ENCODE assay signal across 26 cellular contexts in the genomic region with DNA sequence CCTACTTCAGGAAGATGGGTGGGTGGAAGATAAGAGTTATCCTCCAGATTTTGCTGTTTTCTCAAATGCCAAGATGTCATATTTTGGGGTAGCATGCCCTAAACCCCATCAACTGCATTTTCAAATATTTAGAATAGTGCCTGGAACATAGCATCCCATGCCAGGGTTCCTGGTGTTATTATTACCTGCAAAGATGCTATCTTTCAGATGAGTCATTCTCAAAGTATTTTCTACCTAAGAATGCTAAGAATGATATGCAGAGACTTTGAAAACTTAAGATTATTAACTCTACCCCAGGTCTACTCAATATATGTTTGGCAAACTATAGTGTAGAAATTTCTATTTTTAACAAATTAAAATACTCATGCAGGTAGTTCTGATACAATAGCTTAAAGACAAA.
"Had no signal": no experiment of that assay in that cellular context is flagged by ENCODE, and none has a peak within 500 bp of the region (broad histone marks: within the 10 kb centered on the region; RNA-seq: fewer than 3 reads in every experiment).

No MANE protein-coding gene starts in this region.

- H3K27ac ChIP-seq: adrenal gland, body of pancreas, coronary artery, dorsolateral prefrontal cortex, esophagus muscularis mucosa, gastroesophageal sphincter had no signal

- H3K9me3 ChIP-seq: adrenal gland, body of pancreas, esophagus muscularis mucosa, gastroesophageal sphincter had no signal

- H3K4me1 ChIP-seq: adrenal gland, body of pancreas, esophagus muscularis mucosa, gastroesophageal sphincter had no signal

- H3K27me3 ChIP-seq: adrenal gland, body of pancreas, dorsolateral prefrontal cortex, esophagus muscularis mucosa, gastroesophageal sphincter had no signal

- DNase-seq: activated CD4-positive, alpha-beta memory T cell treated with anti-CD3 and anti-CD28 coated beads for 36 hours; activated CD4-positive, alpha-beta T cell treated with anti-CD3 and anti-CD28 coated beads for 36 hours; activated CD4-positive, alpha-beta T cell treated with anti-CD3 and anti-CD28 coated beads, Interleukin-2, amount 10 ng/mL, durations not matched to agents 24 days and 14 days; activated CD4-positive, CD25-positive, alpha-beta regulatory T cell; activated CD4-positive, CD25-positive, alpha-beta regulatory T cell treated with anti-CD3 and anti-CD28 coated beads, Interleukin-2, amount 50 U/mL, for 72 hours; activated CD8-positive, alpha-beta memory T cell treated with anti-CD3 and anti-CD28 coated beads, Interleukin-2, amount 10 ng/mL, durations not matched to agents 7 days and 5 days; activated CD8-positive, alpha-beta memory T cell treated with anti-CD3 and anti-CD28 coated beads, Interleukin-2, amount 50 U/mL, for 4 hours; activated CD8-positive, alpha-beta T cell treated with anti-CD3 and anti-CD28 coated beads, Interleukin-2, amount 10 ng/mL, durations not matched to agents 7 days and 5 days; activated effector memory CD4-positive, alpha-beta T cell treated with anti-CD3 and anti-CD28 coated beads, Interleukin-2, amount 50 U/mL, for 16 hours; activated naive CD4-positive, alpha-beta T cell treated with anti-CD3 and anti-CD28 coated beads for 36 hours; activated naive CD8-positive, alpha-beta T cell treated with anti-CD3 and anti-CD28 coated beads for 36 hours; activated naive CD8-positive, alpha-beta T cell treated with anti-CD3 and anti-CD28 coated beads, Interleukin-2, amount 50 U/mL, for 24 hours; activated T-cell treated with anti-CD3 and anti-CD28 coated beads, Interleukin-2, amount 50 U/mL, for 1 hour; activated T-cell treated with anti-CD3 and anti-CD28 coated beads, Interleukin-2, amount 50 U/mL, for 48 hours; adrenal gland; amygdala; aorta; body of pancreas; dorsolateral prefrontal cortex; effector memory CD4-positive, alpha-beta T cell; erythroblast; foreskin melanocyte; T-helper 2 cell had no signal

- H3K36me3 ChIP-seq: adrenal gland, esophagus muscularis mucosa, gastroesophageal sphincter had no signal

- ATAC-seq: activated CD4-positive, alpha-beta T cell treated with anti-CD3 and anti-CD28 coated beads for 36 hours; activated CD8-positive, alpha-beta memory T cell treated with anti-CD3 and anti-CD28 coated beads, Interleukin-2, amount 10 ng/mL, durations not matched to agents 7 days and 5 days; activated CD8-positive, alpha-beta T cell treated with anti-CD3 and anti-CD28 coated beads, Interleukin-2, amount 10 ng/mL, durations not matched to agents 7 days and 5 days; activated naive CD8-positive, alpha-beta T cell treated with anti-CD3 and anti-CD28 coated beads, Interleukin-2, amount 50 U/mL, for 24 hours; body of pancreas; gastroesophageal sphincter had no signal

- H3K4me3 ChIP-seq: adrenal gland, body of pancreas, coronary artery, dorsolateral prefrontal cortex, esophagus muscularis mucosa, gastroesophageal sphincter had no signal
